ENCODE assay signal across 10 cellular contexts in genomic region chr3:16741103-16741758, GRCh38.
A peak's percentile ranks its signal among the peaks of the same experiment; 100 is the strongest.
DNase-seq lines count a peak whose midpoint lies in the region; ATAC-seq and TF ChIP-seq lines count a peak whose summit lies in the region.
"Had no signal": no experiment of that assay in that cellular context is flagged by ENCODE, and none has a peak within 500 bp of the region (broad histone marks: within the 10 kb centered on the region; RNA-seq: fewer than 3 reads in every experiment).

No MANE protein-coding gene starts in this region.

- DNase-seq in stimulated activated CD4-positive, alpha-beta T cell treated with anti-CD3 and anti-CD28 coated beads, Interleukin-15, amount 100 ng/mL, for 48 hours (ENCODE audit: low read depth in 2 of 2), result peak; percentile 10 to 26
- DNase-seq in stimulated activated CD4-positive, alpha-beta T cell treated with anti-CD3 and anti-CD28 coated beads, Interleukin-12 subunit alpha, Interleukin-12 subunit beta, amount 100 ng/mL, for 4 hours, result no peak
- peak; percentile 34 for DNase-seq in NB4 (ENCODE audit: low read depth)
- peak; percentile 86 for DNase-seq in fibroblast of the aortic adventitia (ENCODE audit: low read depth)
- DNase-seq in SIG-M5 treated with dmso at 0.1 percent for 504 hours (lab: John Stamatoyannopoulos, UW; ENCODE audit: unreplicated experiment), result no peak
- no peak for DNase-seq in activated effector memory CD4-positive, alpha-beta T cell treated with anti-CD3 and anti-CD28 coated beads, Interleukin-2, amount 50 U/mL, for 16 hours
- DNase-seq in GM13977 (ENCODE audit: low spot score), result no peak
- DNase-seq: body of pancreas, COR-L47 had no signal

- no peak for ATAC-seq in GM21825 (IDR thresholded peaks at IDR 0.05; ENCODE audit: unreplicated experiment)
- ATAC-seq: body of pancreas had no signal

- in situ Hi-C loops in GM13977 (cut with MboI; ENCODE audit: low pct_unique_long_range_greater_than_20kb, low sequenced_read_pairs, unreplicated experiment), result no loop called here

- no peak for TF ChIP-seq POLR2A in NB4 (IDR thresholded peaks at IDR 0.05; ENCODE audit: extremely low read depth, insufficient read length)

- no peak overlapping the region for H3K4me3 ChIP-seq in NB4 (ENCODE audit: low read depth, low read length)
- no peak overlapping the region for H3K4me3 ChIP-seq in fibroblast of the aortic adventitia (ENCODE audit: low read depth, low read length)
- H3K4me3 ChIP-seq: body of pancreas had no signal

- TF ChIP-seq CTCF in NB4 (IDR thresholded peaks at IDR 0.05; ENCODE audit: low read depth, low read length) (no peak), fibroblast of the aortic adventitia (IDR thresholded peaks at IDR 0.05; ENCODE audit: insufficient read depth, low read length) (no peak), GM13977 (IDR thresholded peaks at IDR 0.05; ENCODE audit: extremely low read depth, insufficient read depth, missing control alignments) (no peak)

Comparison
In these comparisons a context has a peak if more than half of its experiments do, and no peak if none do; other contexts are left out.
1. DNase-seq: peak in stimulated activated CD4-positive, alpha-beta T cell treated with anti-CD3 and anti-CD28 coated beads, Interleukin-15, amount 100 ng/mL, for 48 hours (2 of 2), NB4 (single experiment) and fibroblast of the aortic adventitia (single experiment); none in stimulated activated CD4-positive, alpha-beta T cell treated with anti-CD3 and anti-CD28 coated beads, Interleukin-12 subunit alpha, Interleukin-12 subunit beta, amount 100 ng/mL, for 4 hours (single experiment), SIG-M5 treated with dmso at 0.1 percent for 504 hours (single experiment), activated effector memory CD4-positive, alpha-beta T cell treated with anti-CD3 and anti-CD28 coated beads, Interleukin-2, amount 50 U/mL, for 16 hours (single experiment) and GM13977 (single experiment).